In the genomic region with DNA sequence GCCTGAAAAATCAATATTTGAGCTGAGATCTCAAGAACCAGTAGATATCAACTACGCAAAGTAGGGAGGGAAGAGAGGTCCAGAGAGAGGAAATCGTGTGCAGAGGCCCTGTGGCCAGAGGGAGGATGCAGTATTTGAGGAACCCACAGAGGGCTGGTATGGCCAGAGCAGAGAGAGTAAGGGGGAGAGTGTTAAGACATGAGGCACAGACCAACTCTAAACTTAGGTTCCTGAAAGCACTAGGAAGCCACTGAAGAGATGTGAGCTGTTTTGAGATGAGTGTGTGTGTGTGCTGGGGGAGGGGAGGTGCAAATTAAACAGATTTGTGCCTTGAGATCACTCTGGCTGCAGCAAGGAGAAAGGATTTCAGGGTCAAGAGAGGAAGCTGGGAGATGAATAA, we compare ENCODE assay signal across 14 cellular contexts. TPM values are rescaled to one million over a fixed set of nuclear protein-coding genes. Genes with fewer than 3 reads are reported as not detected.
A peak's percentile ranks its signal among the peaks of the same experiment; 100 is the strongest.
DNase-seq lines count a peak whose midpoint lies in the region; ATAC-seq and TF ChIP-seq lines count a peak whose summit lies in the region.
"Had no signal": no experiment of that assay in that cellular context is flagged by ENCODE, and none has a peak within 500 bp of the region (broad histone marks: within the 10 kb centered on the region; RNA-seq: fewer than 3 reads in every experiment).

No MANE protein-coding gene starts in this region.

- no peaks in the 10 kb centered on the region for H3K27me3 ChIP-seq in endodermal cell (ENCODE audit: control insufficient read depth, insufficient read depth, low read length, poor library complexity, severe bottlenecking)
- H3K27me3 ChIP-seq: left lung had no signal

- no peak overlapping the region for H3K27ac Mint-ChIP-seq in endodermal cell
- no peak overlapping the region for H3K27ac Mint-ChIP-seq in activated T-helper 1 cell treated with anti-CD3 and anti-CD28 coated beads, Interleukin-12 subunit alpha, Interleukin-12 subunit beta, Interleukin-2, Interleukin-4 antibody, amounts not matched to agents 30 ng/mL and 10 ng/mL and 1 ng/mL, durations not matched to agents 14 hours and 24 hours and 36 hours
- H3K27ac Mint-ChIP-seq: type B pancreatic cell had no signal

- H3K4me1 Mint-ChIP-seq in endodermal cell: peaks cover 9% of the 10 kb centered on the region
- H3K4me1 Mint-ChIP-seq in activated T-helper 1 cell treated with anti-CD3 and anti-CD28 coated beads, Interleukin-12 subunit alpha, Interleukin-12 subunit beta, Interleukin-2, Interleukin-4 antibody, amounts not matched to agents 30 ng/mL and 10 ng/mL and 1 ng/mL, durations not matched to agents 14 hours and 24 hours and 36 hours (ENCODE audit: low read depth): peaks cover 13% of the 10 kb centered on the region

- intact Hi-C loops in activated T-helper 1 cell treated with anti-CD3 and anti-CD28 coated beads, Interleukin-12 subunit alpha, Interleukin-12 subunit beta, Interleukin-2, Interleukin-4 antibody, amounts not matched to agents 30 ng/mL and 10 ng/mL and 1 ng/mL, durations not matched to agents 14 hours and 24 hours and 36 hours (cut with micrococcal nuclease): loop anchor here (1.0 kb wide), 1 partner anchor 16 kb away; no protein-coding TSS in a partner anchor

- ATAC-seq in GM18505 (IDR thresholded peaks at IDR 0.05; ENCODE audit: unreplicated experiment): peak; percentile 81
- peak; percentile 83 for ATAC-seq in GM19463 (IDR thresholded peaks at IDR 0.05; ENCODE audit: unreplicated experiment)
- ATAC-seq in HG03066 (IDR thresholded peaks at IDR 0.05; ENCODE audit: low read depth, unreplicated experiment): peak; percentile 79
- ATAC-seq: left lung had no signal

- H3K9me3 ChIP-seq in endodermal cell (ENCODE audit: control insufficient read depth, low read length): no peaks in the 10 kb centered on the region
- H3K9me3 ChIP-seq: left lung had no signal

- H3K36me3 Mint-ChIP-seq in endodermal cell (ENCODE audit: low read depth): no peaks in the 10 kb centered on the region
- H3K36me3 Mint-ChIP-seq in activated T-helper 1 cell treated with anti-CD3 and anti-CD28 coated beads, Interleukin-12 subunit alpha, Interleukin-12 subunit beta, Interleukin-2, Interleukin-4 antibody, amounts not matched to agents 30 ng/mL and 10 ng/mL and 1 ng/mL, durations not matched to agents 14 hours and 24 hours and 36 hours (ENCODE audit: low read depth): no peaks in the 10 kb centered on the region
- H3K36me3 Mint-ChIP-seq: type B pancreatic cell had no signal

- no peak overlapping the region for H3K27ac ChIP-seq in endodermal cell (ENCODE audit: low read depth, low read length)
- H3K27ac ChIP-seq: brain microvascular endothelial cell, left lung, parathyroid adenoma had no signal

- no peak overlapping the region for H3K4me3 Mint-ChIP-seq in endodermal cell
- H3K4me3 Mint-ChIP-seq in activated T-helper 1 cell treated with anti-CD3 and anti-CD28 coated beads, Interleukin-12 subunit alpha, Interleukin-12 subunit beta, Interleukin-2, Interleukin-4 antibody, amounts not matched to agents 30 ng/mL and 10 ng/mL and 1 ng/mL, durations not matched to agents 14 hours and 24 hours and 36 hours: no peak overlapping the region
- H3K4me3 Mint-ChIP-seq: type B pancreatic cell had no signal

- H3K9me3 Mint-ChIP-seq in endodermal cell: no peaks in the 10 kb centered on the region
- H3K9me3 Mint-ChIP-seq in activated T-helper 1 cell treated with anti-CD3 and anti-CD28 coated beads, Interleukin-12 subunit alpha, Interleukin-12 subunit beta, Interleukin-2, Interleukin-4 antibody, amounts not matched to agents 30 ng/mL and 10 ng/mL and 1 ng/mL, durations not matched to agents 14 hours and 24 hours and 36 hours: no peaks in the 10 kb centered on the region
- H3K9me3 Mint-ChIP-seq: type B pancreatic cell had no signal

- H3K27me3 Mint-ChIP-seq in endodermal cell (ENCODE audit: insufficient read depth): peaks cover 9% of the 10 kb centered on the region
- H3K27me3 Mint-ChIP-seq in activated T-helper 1 cell treated with anti-CD3 and anti-CD28 coated beads, Interleukin-12 subunit alpha, Interleukin-12 subunit beta, Interleukin-2, Interleukin-4 antibody, amounts not matched to agents 30 ng/mL and 10 ng/mL and 1 ng/mL, durations not matched to agents 14 hours and 24 hours and 36 hours (ENCODE audit: insufficient read depth): peaks cover 12% of the 10 kb centered on the region
- H3K27me3 Mint-ChIP-seq: type B pancreatic cell had no signal

- no peak overlapping the region for H3K9ac ChIP-seq in endodermal cell (ENCODE audit: extremely low read depth, low read length, poor library complexity, severe bottlenecking)
- H3K9ac ChIP-seq: parathyroid adenoma had no signal

- peak; percentile 51 for DNase-seq in OCI-M1 (lab: John Stamatoyannopoulos, UW)
- DNase-seq in NCI-H187 treated with DMSO at 0.1 percent for 48 hours (lab: John Stamatoyannopoulos, UW): no peak
- no peak for DNase-seq in endodermal cell
- DNase-seq in stimulated activated CD4-positive, alpha-beta T cell treated with anti-CD3 and anti-CD28 coated beads, Interleukin-4, amount 100 ng/mL, for 24 hours: no peak
- no peak for DNase-seq in activated T-helper 1 cell treated with anti-CD3 and anti-CD28 coated beads, Interleukin-12 subunit alpha, Interleukin-12 subunit beta, Interleukin-2, Interleukin-4 antibody, amounts not matched to agents 30 ng/mL and 10 ng/mL and 1 ng/mL, durations not matched to agents 14 hours and 24 hours and 36 hours (ENCODE audit: low spot score)
- DNase-seq: activated CD8-positive, alpha-beta memory T cell treated with anti-CD3 and anti-CD28 coated beads, Interleukin-2, amount 50 U/mL, for 48 hours; brain microvascular endothelial cell; left lung; NCI-H2227 treated with DMSO at 0.1 percent for 48 hours had no signal

- no peak for TF ChIP-seq CTCF in endodermal cell (conservative IDR thresholded peaks at IDR 0.05)

- whole genome bisulfite sequencing in endodermal cell (ENCODE audit: insufficient coverage in 1 of 2, insufficient read length in 1 of 2), 2 experiments: 83 to 90% methylated on average over 2 of the region's 2 CpGs

- no peak overlapping the region for H3K4me3 ChIP-seq in endodermal cell (ENCODE audit: low read length)
- H3K4me3 ChIP-seq: left lung had no signal

- peaks cover 2% of the 10 kb centered on the region for H3K4me1 ChIP-seq in endodermal cell (ENCODE audit: control insufficient read depth, insufficient read depth, low read length)

- peak; percentile 25 for TF ChIP-seq POLR2A in GM18505 (IDR thresholded peaks at IDR 0.05; ENCODE audit: borderline replicate concordance, extremely low read depth, insufficient read depth, insufficient read length)

- H3K36me3 ChIP-seq in endodermal cell (ENCODE audit: control insufficient read depth, insufficient read depth, low read length): no peaks in the 10 kb centered on the region
- H3K36me3 ChIP-seq: brain microvascular endothelial cell, left lung had no signal

RNA-seq across cellular contexts. Expression of a gene that starts 10.9 kb away (rescaled TPM):
- total RNA-seq in endodermal cell: not detected
- polyA plus RNA-seq in endodermal cell (2013, experiment 1 of 2): not detected
- not detected for polyA plus RNA-seq in endodermal cell (2013, experiment 2 of 2)
- not detected in 2 replicates for total RNA-seq in activated T-helper 1 cell treated with anti-CD3 and anti-CD28 coated beads, Interleukin-12 subunit alpha, Interleukin-12 subunit beta, Interleukin-2, Interleukin-4 antibody, amounts not matched to agents 30 ng/mL and 10 ng/mL and 1 ng/mL, durations not matched to agents 14 hours and 24 hours and 36 hours
- total RNA-seq: left lung had no signal

RNA-seq across cellular contexts. Expression of a gene that starts 21.9 kb away (rescaled TPM):
- not detected for total RNA-seq in endodermal cell
- polyA plus RNA-seq in endodermal cell (2013, experiment 1 of 2): not detected
- polyA plus RNA-seq in endodermal cell (2013, experiment 2 of 2): not detected
- total RNA-seq in activated T-helper 1 cell treated with anti-CD3 and anti-CD28 coated beads, Interleukin-12 subunit alpha, Interleukin-12 subunit beta, Interleukin-2, Interleukin-4 antibody, amounts not matched to agents 30 ng/mL and 10 ng/mL and 1 ng/mL, durations not matched to agents 14 hours and 24 hours and 36 hours: not detected in 2 replicates
